In genomic region chr2:16328521-16329190, GRCh38 we compare ENCODE assay signal across 28 cellular contexts.
"Had no signal": no experiment of that assay in that cellular context is flagged by ENCODE, and none has a peak within 500 bp of the region (broad histone marks: within the 10 kb centered on the region; RNA-seq: fewer than 3 reads in every experiment).

No MANE protein-coding gene starts in this region.

- H2AFZ ChIP-seq: hepatocyte had no signal

- H3K27ac ChIP-seq: colonic mucosa, epithelial cell of prostate, foreskin keratinocyte, gastroesophageal sphincter, heart left ventricle, hepatocyte, ovary, psoas muscle, sigmoid colon, stomach, thyroid gland, upper lobe of left lung had no signal

- ATAC-seq: esophagus mucosa; foreskin keratinocyte; gastroesophageal sphincter; heart left ventricle; left lobe of liver; naive thymus-derived CD8-positive, alpha-beta T cell; psoas muscle; right cardiac atrium; stimulated activated effector memory CD8-positive, alpha-beta T cell treated with anti-CD3 and anti-CD28 coated beads, Interleukin-12 subunit alpha, Interleukin-12 subunit beta, amount 100 ng/mL, for 72 hours had no signal

- H3K4me2 ChIP-seq: hepatocyte had no signal

- H3K4me1 ChIP-seq: colonic mucosa, foreskin keratinocyte, psoas muscle, thyroid gland, upper lobe of left lung had no signal

- H3K4me1 Mint-ChIP-seq: naive thymus-derived CD8-positive, alpha-beta T cell; stimulated activated effector memory CD8-positive, alpha-beta T cell treated with anti-CD3 and anti-CD28 coated beads, Interleukin-12 subunit alpha, Interleukin-12 subunit beta, amount 100 ng/mL, for 72 hours had no signal

- H3K36me3 ChIP-seq: colonic mucosa, gastroesophageal sphincter, heart left ventricle, ovary, sigmoid colon, stomach, thyroid gland, upper lobe of left lung had no signal

- H3K4me3 Mint-ChIP-seq: dendritic cell treated with granulocyte-macrophage colony-stimulating factor and Interleukin-4, amounts not matched to agents 40 ng/mL and 50 ng/mL, for 4 days; endodermal cell; naive thymus-derived CD8-positive, alpha-beta T cell; stimulated activated effector memory CD8-positive, alpha-beta T cell treated with anti-CD3 and anti-CD28 coated beads, Interleukin-12 subunit alpha, Interleukin-12 subunit beta, amount 100 ng/mL, for 72 hours had no signal

- H3K9me3 Mint-ChIP-seq: dendritic cell treated with granulocyte-macrophage colony-stimulating factor and Interleukin-4, amounts not matched to agents 40 ng/mL and 50 ng/mL, for 4 days; endodermal cell; naive thymus-derived CD8-positive, alpha-beta T cell had no signal

- H3K9me3 ChIP-seq: colonic mucosa, gastroesophageal sphincter, heart left ventricle, ovary, psoas muscle, sigmoid colon, stomach, thyroid gland, upper lobe of left lung had no signal

- DNase-seq: colonic mucosa; effector CD8-positive, alpha-beta T cell; endodermal cell; foreskin keratinocyte; heart left ventricle; kidney; mesenchymal stem cell; midbrain; naive thymus-derived CD8-positive, alpha-beta T cell; nucleus accumbens; ovary; posterior cingulate gyrus; psoas muscle; right cardiac atrium; sigmoid colon; stimulated activated CD4-positive, alpha-beta T cell treated with anti-CD3 and anti-CD28 coated beads, Interleukin-2, amount 100 ng/mL, for 24 hours; stimulated activated CD4-positive, alpha-beta T cell treated with anti-CD3 and anti-CD28 coated beads, Interleukin-4, amount 100 ng/mL, for 24 hours; stimulated activated naive CD4-positive, alpha-beta T cell treated with Interleukin-2 at 50 U/mL for 16 hours; stomach; thyroid gland had no signal

- H3K79me2 ChIP-seq: hepatocyte had no signal

- H3K27me3 Mint-ChIP-seq: dendritic cell treated with granulocyte-macrophage colony-stimulating factor and Interleukin-4, amounts not matched to agents 40 ng/mL and 50 ng/mL, for 4 days had no signal

- H3K36me3 Mint-ChIP-seq: naive thymus-derived CD8-positive, alpha-beta T cell; stimulated activated effector memory CD8-positive, alpha-beta T cell treated with anti-CD3 and anti-CD28 coated beads, Interleukin-12 subunit alpha, Interleukin-12 subunit beta, amount 100 ng/mL, for 72 hours had no signal

- H3K27me3 ChIP-seq: colonic mucosa, foreskin keratinocyte, gastroesophageal sphincter, heart left ventricle, hepatocyte, ovary, sigmoid colon, stomach, thyroid gland, upper lobe of left lung had no signal

- H3K4me3 ChIP-seq: colonic mucosa, gastroesophageal sphincter, heart left ventricle, hepatocyte, ovary, psoas muscle, sigmoid colon, stomach, thyroid gland, upper lobe of left lung had no signal

- H3K27ac Mint-ChIP-seq: dendritic cell treated with granulocyte-macrophage colony-stimulating factor and Interleukin-4, amounts not matched to agents 40 ng/mL and 50 ng/mL, for 4 days; endodermal cell; naive thymus-derived CD8-positive, alpha-beta T cell; stimulated activated effector memory CD8-positive, alpha-beta T cell treated with anti-CD3 and anti-CD28 coated beads, Interleukin-12 subunit alpha, Interleukin-12 subunit beta, amount 100 ng/mL, for 72 hours had no signal
